In the genomic region with DNA sequence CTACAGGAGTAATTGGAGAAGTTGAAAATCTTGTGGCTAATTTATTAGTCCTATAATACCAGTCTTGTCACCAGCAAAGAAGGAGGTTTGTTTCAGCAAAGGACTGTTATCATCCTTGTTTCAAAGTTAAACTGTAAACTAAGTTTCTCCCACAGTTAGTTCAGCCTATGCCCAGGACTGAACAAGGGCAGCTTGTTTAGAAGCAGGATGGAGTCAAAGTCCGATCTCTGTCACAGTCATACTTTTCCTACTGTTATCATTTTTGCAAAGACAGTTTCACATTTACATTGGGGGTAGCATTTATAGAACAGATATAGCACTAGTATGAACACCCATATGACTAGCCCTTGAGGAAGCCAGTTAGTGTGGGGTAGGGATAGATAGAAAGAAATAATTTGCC, we compare ENCODE assay signal across 1 cellular context.
TF ChIP-seq lines count a peak whose summit lies in the region.

No MANE protein-coding gene starts in this region.

TF ChIP-seq in HepG2, 621 proteins besides CTCF, POLR2A, EP300 and RAD21 (continued from another document):
- TF ChIP-seq, protein P1, sequence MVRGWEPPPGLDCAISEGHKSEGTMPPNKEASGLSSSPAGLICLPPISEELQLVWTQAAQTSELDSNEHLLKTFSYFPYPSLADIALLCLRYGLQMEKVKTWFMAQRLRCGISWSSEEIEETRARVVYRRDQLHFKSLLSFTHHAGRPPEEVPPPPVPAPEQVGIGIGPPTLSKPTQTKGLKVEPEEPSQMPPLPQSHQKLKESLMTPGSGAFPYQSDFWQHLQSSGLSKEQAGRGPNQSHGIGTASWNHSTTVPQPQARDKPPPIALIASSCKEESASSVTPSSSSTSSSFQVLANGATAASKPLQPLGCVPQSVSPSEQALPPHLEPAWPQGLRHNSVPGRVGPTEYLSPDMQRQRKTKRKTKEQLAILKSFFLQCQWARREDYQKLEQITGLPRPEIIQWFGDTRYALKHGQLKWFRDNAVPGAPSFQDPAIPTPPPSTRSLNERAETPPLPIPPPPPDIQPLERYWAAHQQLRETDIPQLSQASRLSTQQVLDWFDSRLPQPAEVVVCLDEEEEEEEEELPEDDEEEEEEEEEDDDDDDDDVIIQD (CRISPR knock-in tag; IDR thresholded peaks at IDR 0.05; ENCODE audit: low read depth), result peak; percentile 15; the same call in 1 of the 2 replicates
- TF ChIP-seq GTF3A (CRISPR knock-in tag; conservative IDR thresholded peaks at IDR 0.05) (no peak), PHF21A (CRISPR knock-in tag; IDR thresholded peaks at IDR 0.05) (0 out of 2 replicates have a peak, but pooled peaks have one; percentile 31), SOX13 (IDR thresholded peaks at IDR 0.05) (no peak), SOX13 (CRISPR knock-in tag; conservative IDR thresholded peaks at IDR 0.05 in 1 of 2, IDR thresholded peaks at IDR 0.05 in 1 of 2) (peak in 1 of 2 experiments; percentile 24; a peak in 1 of 4 replicates), EEA1 (CRISPR knock-in tag; IDR thresholded peaks at IDR 0.05; ENCODE audit: borderline replicate concordance) (no peak), ZSCAN20 (CRISPR knock-in tag; IDR thresholded peaks at IDR 0.05; ENCODE audit: borderline replicate concordance) (no peak), ERF (CRISPR knock-in tag; IDR thresholded peaks at IDR 0.05) (no peak), HHEX (CRISPR knock-in tag; IDR thresholded peaks at IDR 0.05) (no peak)
- TF ChIP-seq, protein P2, sequence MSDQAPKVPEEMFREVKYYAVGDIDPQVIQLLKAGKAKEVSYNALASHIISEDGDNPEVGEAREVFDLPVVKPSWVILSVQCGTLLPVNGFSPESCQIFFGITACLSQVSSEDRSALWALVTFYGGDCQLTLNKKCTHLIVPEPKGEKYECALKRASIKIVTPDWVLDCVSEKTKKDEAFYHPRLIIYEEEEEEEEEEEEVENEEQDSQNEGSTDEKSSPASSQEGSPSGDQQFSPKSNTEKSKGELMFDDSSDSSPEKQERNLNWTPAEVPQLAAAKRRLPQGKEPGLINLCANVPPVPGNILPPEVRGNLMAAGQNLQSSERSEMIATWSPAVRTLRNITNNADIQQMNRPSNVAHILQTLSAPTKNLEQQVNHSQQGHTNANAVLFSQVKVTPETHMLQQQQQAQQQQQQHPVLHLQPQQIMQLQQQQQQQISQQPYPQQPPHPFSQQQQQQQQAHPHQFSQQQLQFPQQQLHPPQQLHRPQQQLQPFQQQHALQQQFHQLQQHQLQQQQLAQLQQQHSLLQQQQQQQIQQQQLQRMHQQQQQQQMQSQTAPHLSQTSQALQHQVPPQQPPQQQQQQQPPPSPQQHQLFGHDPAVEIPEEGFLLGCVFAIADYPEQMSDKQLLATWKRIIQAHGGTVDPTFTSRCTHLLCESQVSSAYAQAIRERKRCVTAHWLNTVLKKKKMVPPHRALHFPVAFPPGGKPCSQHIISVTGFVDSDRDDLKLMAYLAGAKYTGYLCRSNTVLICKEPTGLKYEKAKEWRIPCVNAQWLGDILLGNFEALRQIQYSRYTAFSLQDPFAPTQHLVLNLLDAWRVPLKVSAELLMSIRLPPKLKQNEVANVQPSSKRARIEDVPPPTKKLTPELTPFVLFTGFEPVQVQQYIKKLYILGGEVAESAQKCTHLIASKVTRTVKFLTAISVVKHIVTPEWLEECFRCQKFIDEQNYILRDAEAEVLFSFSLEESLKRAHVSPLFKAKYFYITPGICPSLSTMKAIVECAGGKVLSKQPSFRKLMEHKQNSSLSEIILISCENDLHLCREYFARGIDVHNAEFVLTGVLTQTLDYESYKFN (CRISPR knock-in tag; conservative IDR thresholded peaks at IDR 0.05), result peak; percentile 85
- TF ChIP-seq, protein P3, sequence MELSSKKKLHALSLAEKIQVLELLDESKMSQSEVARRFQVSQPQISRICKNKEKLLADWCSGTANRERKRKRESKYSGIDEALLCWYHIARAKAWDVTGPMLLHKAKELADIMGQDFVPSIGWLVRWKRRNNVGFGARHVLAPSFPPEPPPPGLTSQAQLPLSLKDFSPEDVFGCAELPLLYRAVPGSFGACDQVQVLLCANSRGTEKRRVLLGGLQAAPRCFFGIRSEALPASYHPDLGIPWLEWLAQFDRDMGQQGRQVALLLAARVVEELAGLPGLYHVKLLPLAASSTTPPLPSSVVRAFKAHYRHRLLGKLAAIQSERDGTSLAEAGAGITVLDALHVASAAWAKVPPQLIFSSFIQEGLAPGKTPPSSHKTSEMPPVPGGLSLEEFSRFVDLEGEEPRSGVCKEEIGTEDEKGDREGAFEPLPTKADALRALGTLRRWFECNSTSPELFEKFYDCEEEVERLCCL (CRISPR knock-in tag; IDR thresholded peaks at IDR 0.05; ENCODE audit: borderline replicate concordance), result no peak
